16 cellular contexts compared by ENCODE assay signal in the genomic region with DNA sequence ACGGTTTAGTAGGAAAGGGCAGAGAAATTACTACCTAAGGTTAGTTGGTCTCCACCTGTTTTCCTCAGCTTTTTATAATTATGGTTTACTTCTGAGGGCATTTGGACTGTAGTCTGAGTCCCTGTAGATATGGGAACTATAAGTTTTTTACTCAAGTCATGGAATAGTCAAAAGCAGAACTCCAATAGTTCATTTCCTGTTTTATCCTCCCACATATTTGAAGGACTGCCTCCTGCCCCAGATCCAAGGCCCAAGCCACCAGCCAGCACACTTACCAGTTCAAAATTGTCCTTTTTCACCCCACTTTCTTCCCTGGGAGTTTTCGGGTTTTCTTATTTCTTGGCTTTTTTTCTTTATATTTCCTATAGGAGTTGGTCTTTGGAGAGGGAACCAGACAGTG.
"Had no signal": no experiment of that assay in that cellular context is flagged by ENCODE, and none has a peak within 500 bp of the region (broad histone marks: within the 10 kb centered on the region; RNA-seq: fewer than 3 reads in every experiment).

No MANE protein-coding gene starts in this region.

- H3K36me3 ChIP-seq: gastrocnemius medialis, neural progenitor cell, ovary had no signal

- H3K9me3 ChIP-seq: esophagus muscularis mucosa, gastrocnemius medialis, heart right ventricle, ovary had no signal

- H3K27me3 ChIP-seq: esophagus muscularis mucosa, gastrocnemius medialis, heart right ventricle, neural progenitor cell, ovary had no signal

- H3K4me1 ChIP-seq: esophagus muscularis mucosa, gastrocnemius medialis, heart right ventricle, neural progenitor cell had no signal

- H3K4me3 ChIP-seq: esophagus muscularis mucosa, gastrocnemius medialis, heart right ventricle, neural progenitor cell, ovary had no signal

- H3K27ac ChIP-seq: epithelial cell of prostate, esophagus muscularis mucosa, gastrocnemius medialis, heart right ventricle, neural progenitor cell, ovary had no signal

- ATAC-seq: effector memory CD8-positive, alpha-beta T cell; gastrocnemius medialis; heart right ventricle; natural killer cell treated with Interleukin-12 subunit alpha and Interleukin-12 subunit beta and Interleukin-15 and Interleukin-18, amount 100 ng/mL, for 72 hours; right cardiac atrium had no signal

- DNase-seq: effector memory CD8-positive, alpha-beta T cell; gastrocnemius medialis; heart right ventricle; hypothalamus; kidney glomerular epithelial cell; mammary epithelial cell; nucleus accumbens; ovary; right cardiac atrium; small intestine; stimulated activated CD4-positive, alpha-beta T cell treated with anti-CD3 and anti-CD28 coated beads, Interleukin-12 subunit alpha, Interleukin-12 subunit beta, amount 100 ng/mL, for 4 hours; stimulated activated naive CD4-positive, alpha-beta T cell treated with Interleukin-2 at 50 U/mL for 16 hours had no signal
